Comparison of ENCODE assay signal across 28 cellular contexts in genomic region chr16:49650603-49651002, GRCh38.
"Had no signal": no experiment of that assay in that cellular context is flagged by ENCODE, and none has a peak within 500 bp of the region (broad histone marks: within the 10 kb centered on the region; RNA-seq: fewer than 3 reads in every experiment).

No MANE protein-coding gene starts in this region.

- H3K4me1 ChIP-seq: lower lobe of right lung, neural progenitor cell, prostate gland, spleen, testis, thyroid gland had no signal

- ATAC-seq: heart left ventricle; left ventricle myocardium superior; lower lobe of right lung; natural killer cell; right cardiac atrium; stimulated activated memory B cell treated with anti-CD40 and anti-IgM and Interleukin-4, amounts not matched to agents 10 μg/mL and 1 μg/mL and 100 μg/mL, for 72 hours; stimulated activated naive CD8-positive, alpha-beta T cell treated with anti-CD3 and anti-CD28 coated beads, Interleukin-15, amount 100 ng/mL, for 72 hours had no signal

- H2AFZ ChIP-seq: neural progenitor cell had no signal

- DNase-seq: islet precursor cell; mammary epithelial cell; mesendoderm; naive B cell; natural killer cell; nephron progenitor cell; occipital lobe; ovary; retina; sigmoid colon; small intestine; stimulated activated CD4-positive, alpha-beta T cell treated with anti-CD3 and anti-CD28 coated beads, Interleukin-4, amount 100 ng/mL, for 24 hours; stimulated activated naive CD4-positive, alpha-beta T cell treated with Interleukin-2 at 50 U/mL for 16 hours; stimulated activated naive CD8-positive, alpha-beta T cell treated with anti-CD3 and anti-CD28 coated beads, Interleukin-15, amount 100 ng/mL, for 72 hours; substantia nigra; testis; thyroid gland; trophoblast cell; uterus had no signal

- H3K9me3 ChIP-seq: ovary, prostate gland, testis, thyroid gland had no signal

- H3K27ac ChIP-seq: heart left ventricle, lower lobe of right lung, neural progenitor cell, neutrophil, prostate gland, spleen, testis, thyroid gland had no signal

- H3K27me3 ChIP-seq: heart left ventricle, neural progenitor cell, ovary, sigmoid colon, spleen, testis, thyroid gland, uterus had no signal

- H3K36me3 ChIP-seq: heart left ventricle, lower lobe of right lung, neutrophil, ovary, prostate gland, sigmoid colon, spleen, thyroid gland, uterus had no signal

- H3K4me3 ChIP-seq: heart left ventricle, lower lobe of right lung, neural progenitor cell, ovary, prostate gland, sigmoid colon, spleen, testis, thyroid gland, uterus had no signal
